Comparison of ENCODE assay signal across 9 cellular contexts in genomic region chr9:128323786-128324185, GRCh38. TPM values are rescaled to one million over a fixed set of nuclear protein-coding genes. Genes with fewer than 3 reads are reported as not detected.
DNase-seq lines count a peak whose midpoint lies in the region; ATAC-seq lines count a peak whose summit lies in the region.
"Had no signal": no experiment of that assay in that cellular context is flagged by ENCODE, and none has a peak within 500 bp of the region (broad histone marks: within the 10 kb centered on the region; RNA-seq: fewer than 3 reads in every experiment).

No MANE protein-coding gene starts in this region.

- H3K27me3 ChIP-seq in iPS-18a (ENCODE audit: control insufficient read depth, insufficient read depth, low read length): no peaks in the 10 kb centered on the region

- H3K4me3 ChIP-seq in iPS-18a (ENCODE audit: low read length): peak overlapping the region; percentile 98

- DNase-seq in T-helper 1 cell: no peak
- DNase-seq in activated CD4-positive, alpha-beta memory T cell treated with anti-CD3 and anti-CD28 coated beads for 36 hours: no peak
- DNase-seq in stimulated activated naive CD8-positive, alpha-beta T cell treated with anti-CD3 and anti-CD28 coated beads, Interleukin-15, amount 100 ng/mL, for 72 hours: no peak
- DNase-seq in DMS153 treated with DMSO at 0.1 percent for 48 hours (lab: John Stamatoyannopoulos, UW; ENCODE audit: unreplicated experiment): no peak
- no peak for DNase-seq in NCI-H1694 (lab: John Stamatoyannopoulos, UW)
- DNase-seq: AML-193 had no signal

- H3K36me3 ChIP-seq in iPS-18a (ENCODE audit: control insufficient read depth, low read depth, low read length): peaks cover 17% of the 10 kb centered on the region

- H3K27ac Mint-ChIP-seq in T-helper 1 cell treated with Interleukin-12 subunit alpha and Interleukin-12 subunit beta and Interleukin-4 antibody, amounts not matched to agents 30 μg/mL and 1 μg/mL, for 36 hours: peak overlapping the region; percentile 82
- peak overlapping the region; percentile 94 for H3K27ac Mint-ChIP-seq in activated CD4-positive, alpha-beta memory T cell treated with anti-CD3 and anti-CD28 coated beads for 36 hours
- peak overlapping the region; percentile 42 to 98 for H3K27ac Mint-ChIP-seq in stimulated activated naive CD8-positive, alpha-beta T cell treated with anti-CD3 and anti-CD28 coated beads, Interleukin-15, amount 100 ng/mL, for 72 hours

- no peaks in the 10 kb centered on the region for H3K27me3 Mint-ChIP-seq in T-helper 1 cell treated with Interleukin-12 subunit alpha and Interleukin-12 subunit beta and Interleukin-4 antibody, amounts not matched to agents 30 μg/mL and 1 μg/mL, for 36 hours (ENCODE audit: low read depth)
- H3K27me3 Mint-ChIP-seq in activated CD4-positive, alpha-beta memory T cell treated with anti-CD3 and anti-CD28 coated beads for 36 hours: no peaks in the 10 kb centered on the region
- H3K27me3 Mint-ChIP-seq in stimulated activated naive CD8-positive, alpha-beta T cell treated with anti-CD3 and anti-CD28 coated beads, Interleukin-15, amount 100 ng/mL, for 72 hours: no peaks in the 10 kb centered on the region

- intact Hi-C loops in activated CD4-positive, alpha-beta memory T cell treated with anti-CD3 and anti-CD28 coated beads for 36 hours (cut with micrococcal nuclease): loop anchor here (2.0 to 5.0 kb wide), 3 partner anchors 47 to 559 kb away; partner anchors contain the start of genes KYAT1, LRRC8A and URM1

- ATAC-seq in stimulated activated naive CD8-positive, alpha-beta T cell treated with anti-CD3 and anti-CD28 coated beads, Interleukin-15, amount 100 ng/mL, for 72 hours: no peak
- no peak for ATAC-seq in GM21825 (IDR thresholded peaks at IDR 0.05; ENCODE audit: unreplicated experiment)

- no peak overlapping the region for H3K27ac ChIP-seq in iPS-18a (ENCODE audit: low read length)

- H3K9me3 Mint-ChIP-seq in T-helper 1 cell treated with Interleukin-12 subunit alpha and Interleukin-12 subunit beta and Interleukin-4 antibody, amounts not matched to agents 30 μg/mL and 1 μg/mL, for 36 hours: no peaks in the 10 kb centered on the region
- no peaks in the 10 kb centered on the region for H3K9me3 Mint-ChIP-seq in activated CD4-positive, alpha-beta memory T cell treated with anti-CD3 and anti-CD28 coated beads for 36 hours
- H3K9me3 Mint-ChIP-seq in stimulated activated naive CD8-positive, alpha-beta T cell treated with anti-CD3 and anti-CD28 coated beads, Interleukin-15, amount 100 ng/mL, for 72 hours: no peaks in the 10 kb centered on the region

- CTCF ChIA-PET in activated CD4-positive, alpha-beta memory T cell treated with anti-CD3 and anti-CD28 coated beads for 36 hours (lab: Charles Lee): no interaction called here

- H3K36me3 Mint-ChIP-seq in T-helper 1 cell treated with Interleukin-12 subunit alpha and Interleukin-12 subunit beta and Interleukin-4 antibody, amounts not matched to agents 30 μg/mL and 1 μg/mL, for 36 hours (ENCODE audit: low read depth): peaks cover 6% of the 10 kb centered on the region
- H3K36me3 Mint-ChIP-seq in activated CD4-positive, alpha-beta memory T cell treated with anti-CD3 and anti-CD28 coated beads for 36 hours: no peaks in the 10 kb centered on the region

- H3K4me1 Mint-ChIP-seq in T-helper 1 cell treated with Interleukin-12 subunit alpha and Interleukin-12 subunit beta and Interleukin-4 antibody, amounts not matched to agents 30 μg/mL and 1 μg/mL, for 36 hours (ENCODE audit: low read depth): peaks cover 7% of the 10 kb centered on the region
- H3K4me1 Mint-ChIP-seq in activated CD4-positive, alpha-beta memory T cell treated with anti-CD3 and anti-CD28 coated beads for 36 hours (ENCODE audit: low read depth): peaks cover 17% of the 10 kb centered on the region
- peaks cover 25% of the 10 kb centered on the region for H3K4me1 Mint-ChIP-seq in stimulated activated naive CD8-positive, alpha-beta T cell treated with anti-CD3 and anti-CD28 coated beads, Interleukin-15, amount 100 ng/mL, for 72 hours

- H3K4me1 ChIP-seq in iPS-18a (ENCODE audit: control insufficient read depth, low read depth, low read length): peaks cover 5% of the 10 kb centered on the region

- POLR2A ChIA-PET in activated CD4-positive, alpha-beta memory T cell treated with anti-CD3 and anti-CD28 coated beads for 36 hours (lab: Charles Lee): no interaction called here

- H3K4me3 Mint-ChIP-seq in T-helper 1 cell treated with Interleukin-12 subunit alpha and Interleukin-12 subunit beta and Interleukin-4 antibody, amounts not matched to agents 30 μg/mL and 1 μg/mL, for 36 hours: peak overlapping the region; percentile 88
- peak overlapping the region; percentile 85 for H3K4me3 Mint-ChIP-seq in activated CD4-positive, alpha-beta memory T cell treated with anti-CD3 and anti-CD28 coated beads for 36 hours
- peak overlapping the region; percentile 90 to 95 for H3K4me3 Mint-ChIP-seq in stimulated activated naive CD8-positive, alpha-beta T cell treated with anti-CD3 and anti-CD28 coated beads, Interleukin-15, amount 100 ng/mL, for 72 hours

- H3K9me3 ChIP-seq in iPS-18a (ENCODE audit: control insufficient read depth, low read depth, low read length): no peaks in the 10 kb centered on the region

- H3K9ac ChIP-seq in iPS-18a (ENCODE audit: low read length): peak overlapping the region; percentile 91

RNA-seq across cellular contexts. Expression of gene COQ4, which starts 1.1 kb away (rescaled TPM):
- total RNA-seq in activated CD4-positive, alpha-beta memory T cell treated with anti-CD3 and anti-CD28 coated beads for 36 hours: 10 to 100 TPM; 33.0 to 35.5 TPM

RNA-seq across cellular contexts. Expression of gene TRUB2, which starts 1.5 kb away (rescaled TPM):
- total RNA-seq in activated CD4-positive, alpha-beta memory T cell treated with anti-CD3 and anti-CD28 coated beads for 36 hours: 10 to 100 TPM; 27.2 to 27.4 TPM

RNA-seq across cellular contexts. Expression of gene SLC27A4, which starts 16.5 kb away (rescaled TPM):
- 10 to 100 TPM; 12.6 to 14.1 TPM for total RNA-seq in activated CD4-positive, alpha-beta memory T cell treated with anti-CD3 and anti-CD28 coated beads for 36 hours

RNA-seq across cellular contexts. Expression of gene URM1, which starts 47.4 kb away (rescaled TPM):
- total RNA-seq in activated CD4-positive, alpha-beta memory T cell treated with anti-CD3 and anti-CD28 coated beads for 36 hours: 10 to 100 TPM; 45.9 to 50.0 TPM

RNA-seq across cellular contexts. Expression of gene SWI5, which starts 47.7 kb away (rescaled TPM):
- total RNA-seq in activated CD4-positive, alpha-beta memory T cell treated with anti-CD3 and anti-CD28 coated beads for 36 hours: 10 to 100 TPM; 15.2 to 15.5 TPM
